Comparison of ENCODE assay signal across 16 cellular contexts in genomic region chr7:28292826-28293528, GRCh38.
DNase-seq lines count a peak whose midpoint lies in the region; ATAC-seq and TF ChIP-seq lines count a peak whose summit lies in the region.
"Had no signal": no experiment of that assay in that cellular context is flagged by ENCODE, and none has a peak within 500 bp of the region (broad histone marks: within the 10 kb centered on the region; RNA-seq: fewer than 3 reads in every experiment).

No MANE protein-coding gene starts in this region.

- peak overlapping the region; percentile 23 for H4K5ac ChIP-seq in H9 (ENCODE audit: insufficient read length, low read depth, low read length)

- TF ChIP-seq CTCF in H9 (conservative IDR thresholded peaks at IDR 0.05) (no peak), fibroblast of the aortic adventitia (IDR thresholded peaks at IDR 0.05; ENCODE audit: insufficient read depth, low read length) (no peak), RWPE1 (conservative IDR thresholded peaks at IDR 0.05; ENCODE audit: low read depth) (no peak), tibial artery (IDR thresholded peaks at IDR 0.05) (no peak)

- H3K4me1 ChIP-seq in H9 (ENCODE audit: insufficient read depth, low read length) = peaks cover 24% of the 10 kb centered on the region; the same call in 1 of the 2 replicates
- no peaks in the 10 kb centered on the region for H3K4me1 ChIP-seq in tibial artery
- H3K4me1 ChIP-seq: transverse colon had no signal

- H3K23ac ChIP-seq in H9 (ENCODE audit: insufficient read length, low read depth, low read length) = no peak overlapping the region

- no peak overlapping the region for H3K14ac ChIP-seq in H9 (ENCODE audit: insufficient read depth, low read length)

- H3K79me2 ChIP-seq in H9 (ENCODE audit: insufficient read depth, low read length) = no peaks in the 10 kb centered on the region

- no peaks in the 10 kb centered on the region for H3K9me3 ChIP-seq in H9 (ENCODE audit: control insufficient read depth, low read depth, low read length)
- no peaks in the 10 kb centered on the region for H3K9me3 ChIP-seq in tibial artery
- H3K9me3 ChIP-seq: transverse colon had no signal

- H3K4me1 Mint-ChIP-seq in H9 = peaks cover 58 to 59% of the 10 kb centered on the region in 2 experiments

- no peaks in the 10 kb centered on the region for H3K79me1 ChIP-seq in H9 (ENCODE audit: insufficient read depth, low read depth, low read length, poor library complexity, severe bottlenecking)

- no peak overlapping the region for H2BK15ac ChIP-seq in H9 (ENCODE audit: low read depth, low read length)

- H3K27ac ChIP-seq in H9 (ENCODE audit: insufficient read length, low read depth, low read length) (peak overlapping the region; percentile 96), RWPE1 (no peak overlapping the region), tibial artery (no peak overlapping the region)
- H3K27ac ChIP-seq: transverse colon had no signal

- H4K91ac ChIP-seq in H9 (ENCODE audit: insufficient read length, low read depth, low read length) = no peak overlapping the region

- no peak overlapping the region for H4K8ac ChIP-seq in H9 (replicated peaks; ENCODE audit: insufficient read length, low read depth, low read length)

- no peak for ATAC-seq in GM18909 (IDR thresholded peaks at IDR 0.05; ENCODE audit: poor library complexity, unreplicated experiment)

- H3K9ac ChIP-seq in H9 (ENCODE audit: extremely low read depth, insufficient read length, low read length) = no peak overlapping the region

- H2BK20ac ChIP-seq in H9 (ENCODE audit: low read depth, low read length, poor library complexity, severe bottlenecking) = no peak overlapping the region

- intact Hi-C loops in tibial artery (cut with DNase I; ENCODE audit: low total_unique reads) = loop anchor here (10.0 kb wide), 1 partner anchor 562 kb away; no protein-coding TSS in a partner anchor

- H3K36me3 Mint-ChIP-seq in H9 (ENCODE audit: insufficient read depth in 1 of 3, low read depth in 3 of 3) = peaks cover 0 to 4% (median 2%) of the 10 kb centered on the region in 3 experiments; a peak in 4 of 7 replicates

- peak overlapping the region; percentile 42 for H2BK5ac ChIP-seq in H9 (ENCODE audit: insufficient read length, low read length)

- H3K9me3 Mint-ChIP-seq in H9 = peaks cover 0 to 3% of the 10 kb centered on the region in 2 experiments; a peak in 3 of 5 replicates

- no peak overlapping the region for H3T11ph ChIP-seq in H9 (ENCODE audit: low read length)

- POLR2A ChIA-PET in RWPE1 (lab: Yijun Ruan, JAX; ENCODE audit: low non-redundant PET) = no interaction called here

- H3K27ac Mint-ChIP-seq in H9 = peak overlapping the region; percentile 39 to 97 (median 93); a peak in 6 of 7 replicates

- H3K27me3 ChIP-seq in H9 (ENCODE audit: insufficient read depth, low read length) = no peaks in the 10 kb centered on the region
- no peaks in the 10 kb centered on the region for H3K27me3 ChIP-seq in tibial artery

- H3K4me2 ChIP-seq in H9 (ENCODE audit: insufficient read depth, insufficient read length, low read length) = peak overlapping the region; percentile 22

- no peaks in the 10 kb centered on the region for H3K36me3 ChIP-seq in tibial artery
- H3K36me3 ChIP-seq: transverse colon had no signal

- H3K56ac ChIP-seq in H9 (ENCODE audit: insufficient read length, low read depth, low read length) = no peak overlapping the region

- CTCF ChIA-PET in RWPE1 (lab: Yijun Ruan, JAX) = interaction anchor here (0.6 kb wide), 1 partner anchor 201 kb away, joined by 3 read pairs; no protein-coding TSS in a partner anchor

- peak; percentile 35 for DNase-seq in NCI-H2171 treated with DMSO at 0.1 percent for 48 hours (lab: John Stamatoyannopoulos, UW)
- no peak for DNase-seq in NCI-H2171 (lab: John Stamatoyannopoulos, UW)
- DNase-seq in H9 = no peak
- peak; percentile 37 to 84 for DNase-seq in NOMO-1 (lab: John Stamatoyannopoulos, UW; ENCODE audit: unreplicated experiment in 2 of 2)
- peak; percentile 19 for DNase-seq in fibroblast of the aortic adventitia (ENCODE audit: low read depth)
- DNase-seq in RWPE1 (ENCODE audit: low spot score) = no peak
- no peak for DNase-seq in tibial artery
- DNase-seq: 8988T; activated effector memory CD4-positive, alpha-beta T cell treated with Interleukin-2 at 50 U/mL for 16 hours; central memory CD4-positive, alpha-beta T cell; erythroblast; hippocampal formation; NCI-H82; nucleus accumbens; transverse colon had no signal

- H3K27me3 Mint-ChIP-seq in H9 (ENCODE audit: low read depth) = no peaks in the 10 kb centered on the region

- peak overlapping the region; percentile 22 for H2BK12ac ChIP-seq in H9 (ENCODE audit: insufficient read length, low read depth, low read length)

- WGBS in H9 (ENCODE audit: extremely low coverage, insufficient read length, low lambda C conversion rate) = no CpG with 5 or more reads among the region's 5 CpGs

- no peak overlapping the region for H3K18ac ChIP-seq in H9 (ENCODE audit: insufficient read length, low read depth, low read length)

- H4K20me1 ChIP-seq in H9 (ENCODE audit: control insufficient read depth, insufficient read depth, insufficient read length) = no peaks in the 10 kb centered on the region

- no peak overlapping the region for H3K4ac ChIP-seq in H9 (ENCODE audit: low read depth, low read length)

- H2BK120ac ChIP-seq in H9 (ENCODE audit: low read depth, low read length, poor library complexity, severe bottlenecking) = no peak overlapping the region

- H3K4me3 Mint-ChIP-seq in H9 = peak overlapping the region in 1 of 2 experiments; percentile 18; a peak in 1 of 5 replicates

- H3K23me2 ChIP-seq in H9 (ENCODE audit: insufficient read length, low read depth, low read length, poor library complexity, severe bottlenecking) = no peaks in the 10 kb centered on the region

- H2AFZ ChIP-seq in H9 (ENCODE audit: low read length) = no peak overlapping the region

- H3K4me3 ChIP-seq in fibroblast of the aortic adventitia (ENCODE audit: low read depth, low read length) (no peak overlapping the region), tibial artery (no peak overlapping the region)
- H3K4me3 ChIP-seq: transverse colon had no signal

- H2AK5ac ChIP-seq in H9 (ENCODE audit: insufficient read length, low read length) = peak overlapping the region; percentile 14

Comparison
In these comparisons a context has a peak if more than half of its experiments do, and no peak if none do; other contexts are left out.
1. DNase-seq: peak in NCI-H2171 treated with DMSO at 0.1 percent for 48 hours (single experiment), NOMO-1 (2 of 2) and fibroblast of the aortic adventitia (single experiment); none in NCI-H2171 (single experiment), H9 (single experiment), RWPE1 (single experiment) and tibial artery (0 of 2).